37 cellular contexts compared by ENCODE assay signal in the genomic region with DNA sequence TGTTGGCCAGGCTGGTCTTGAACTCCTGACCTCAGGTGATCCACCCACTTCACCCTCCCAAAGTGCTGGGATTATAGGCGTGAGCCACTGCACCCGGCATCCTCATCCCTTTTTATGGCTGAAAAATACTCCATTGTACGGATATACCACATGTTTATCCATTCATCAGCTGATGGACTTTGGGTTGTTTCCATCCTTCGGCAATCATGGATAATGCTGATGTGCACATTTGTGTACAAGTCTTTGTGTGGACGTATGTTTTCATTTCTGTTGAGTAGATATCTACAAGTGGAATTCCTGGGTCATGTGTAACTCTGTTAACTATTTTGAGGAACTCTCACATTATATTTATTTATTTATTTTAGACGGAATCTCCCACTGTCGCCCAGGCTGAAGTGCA. TPM values are rescaled to one million over a fixed set of nuclear protein-coding genes. Genes with fewer than 3 reads are reported as not detected.
"Had no signal": no experiment of that assay in that cellular context is flagged by ENCODE, and none has a peak within 500 bp of the region (broad histone marks: within the 10 kb centered on the region; RNA-seq: fewer than 3 reads in every experiment).

No MANE protein-coding gene starts in this region.

- FAIRE-seq: astrocyte, TTC549 had no signal

- H3K27ac ChIP-seq: adrenal gland, body of pancreas, brain microvascular endothelial cell, breast epithelium, VCaP had no signal

- H3K27me3 ChIP-seq: adrenal gland, body of pancreas, brain microvascular endothelial cell, breast epithelium had no signal

- ATAC-seq: activated CD8-positive, alpha-beta T cell treated with anti-CD3 and anti-CD28 coated beads for 36 hours; activated naive CD4-positive, alpha-beta T cell treated with anti-CD3 and anti-CD28 coated beads, Interleukin-2, amount 50 U/mL, for 72 hours; activated T-cell treated with anti-CD3 and anti-CD28 coated beads, Interleukin-2, amount 50 U/mL, for 4 hours; activated T-cell treated with anti-CD3 and anti-CD28 coated beads, Interleukin-2, amount 50 U/mL, for 72 hours; activated T-helper 17 cell treated with anti-CD3 and anti-CD28 coated beads, Interleukin-2, amount 50 U/mL, for 72 hours; body of pancreas had no signal

- H3K9me3 ChIP-seq: adrenal gland, body of pancreas, breast epithelium had no signal

- DNase-seq: activated B cell treated with CpG ODN at 0.5 μM for 24 hours; activated CD4-positive, alpha-beta memory T cell treated with anti-CD3 and anti-CD28 coated beads for 36 hours; activated CD4-positive, alpha-beta T cell treated with anti-CD3 and anti-CD28 coated beads for 4 hours; activated CD4-positive, alpha-beta T cell treated with anti-CD3 and anti-CD28 coated beads, Interleukin-2, amount 10 ng/mL, durations not matched to agents 24 days and 14 days; activated CD4-positive, alpha-beta T cell treated with anti-CD3 and anti-CD28 coated beads, Interleukin-2, amount 50 U/mL, for 1 hour; activated CD4-positive, alpha-beta T cell treated with anti-CD3 and anti-CD28 coated beads, Interleukin-2, amount 50 U/mL, for 4 hours; activated CD4-positive, CD25-positive, alpha-beta regulatory T cell treated with anti-CD3 and anti-CD28 coated beads, Interleukin-2, amount 50 U/mL, for 72 hours; activated CD8-positive, alpha-beta memory T cell treated with anti-CD3 and anti-CD28 coated beads, Interleukin-2, amount 50 U/mL, for 4 hours; activated CD8-positive, alpha-beta T cell treated with anti-CD3 and anti-CD28 coated beads for 36 hours; activated gamma-delta T cell treated with Interleukin-2 at 50 U/mL for 16 hours; activated naive CD4-positive, alpha-beta T cell; activated naive CD4-positive, alpha-beta T cell treated with anti-CD3 and anti-CD28 coated beads for 36 hours; activated naive CD4-positive, alpha-beta T cell treated with anti-CD3 and anti-CD28 coated beads, Interleukin-2, amount 50 U/mL, for 16 hours; activated naive CD8-positive, alpha-beta T cell treated with anti-CD3 and anti-CD28 coated beads for 36 hours; activated T-cell treated with anti-CD3 and anti-CD28 coated beads for 4 hours; activated T-cell treated with anti-CD3 and anti-CD28 coated beads, Interleukin-2, amount 50 U/mL, for 1 hour; activated T-cell treated with anti-CD3 and anti-CD28 coated beads, Interleukin-2, amount 50 U/mL, for 4 hours; activated T-cell treated with anti-CD3 and anti-CD28 coated beads, Interleukin-2, amount 50 U/mL, for 72 hours; adrenal gland; amniotic stem cell; body of pancreas; brain microvascular endothelial cell; central memory CD4-positive, alpha-beta T cell; T-helper 1 cell; T-helper 2 cell; T-helper 9 cell had no signal

- H3K4me3 ChIP-seq: adrenal gland, body of pancreas, breast epithelium had no signal

- H3K36me3 ChIP-seq: adrenal gland, brain microvascular endothelial cell, breast epithelium had no signal

- H3K4me1 ChIP-seq: adrenal gland, body of pancreas, breast epithelium had no signal

RNA-seq across cellular contexts. Expression of a gene that starts 5.7 kb away (rescaled TPM):
- total RNA-seq: activated B cell treated with CpG ODN at 0.5 μM for 24 hours; activated CD4-positive, alpha-beta memory T cell treated with anti-CD3 and anti-CD28 coated beads for 36 hours; activated CD4-positive, alpha-beta T cell treated with anti-CD3 and anti-CD28 coated beads, Interleukin-2, amount 10 ng/mL, durations not matched to agents 24 days and 14 days; activated CD8-positive, alpha-beta memory T cell treated with anti-CD3 and anti-CD28 coated beads for 36 hours; activated CD8-positive, alpha-beta T cell treated with anti-CD3 and anti-CD28 coated beads for 36 hours; activated naive CD4-positive, alpha-beta T cell treated with anti-CD3 and anti-CD28 coated beads for 36 hours; activated naive CD4-positive, alpha-beta T cell treated with anti-CD3 and anti-CD28 coated beads, Interleukin-2, amount 50 U/mL, for 72 hours; activated naive CD8-positive, alpha-beta T cell treated with anti-CD3 and anti-CD28 coated beads for 36 hours; activated T-cell treated with anti-CD3 and anti-CD28 coated beads, Interleukin-2, amount 50 U/mL, for 4 hours; activated T-cell treated with anti-CD3 and anti-CD28 coated beads, Interleukin-2, amount 50 U/mL, for 72 hours; activated T-helper 1 cell treated with anti-CD3 and anti-CD28 coated beads, Interleukin-12 subunit alpha, Interleukin-12 subunit beta, Interleukin-2, Interleukin-4 antibody, amounts not matched to agents 30 ng/mL and 10 ng/mL and 1 ng/mL, durations not matched to agents 14 hours and 24 hours and 36 hours; activated T-helper 17 cell treated with anti-CD3 and anti-CD28 coated beads, Interleukin-2, amount 50 U/mL, for 72 hours; adrenal gland; aorta; astrocyte; body of pancreas; breast epithelium; cardiac septum; cerebellum had no signal
- polyA plus RNA-seq: adrenal gland, aorta had no signal
